ENCODE assay signal across 8 cellular contexts in genomic region chr13:33678906-33679657, GRCh38.
DNase-seq lines count a peak whose midpoint lies in the region; FAIRE-seq and TF ChIP-seq lines count a peak whose summit lies in the region.

No MANE protein-coding gene starts in this region.

- TF ChIP-seq CTCF in GM12865 (IDR thresholded peaks at IDR 0.05; ENCODE audit: insufficient read depth, low read depth, low read length, missing control alignments) (no peak), retinal pigment epithelial cell (conservative IDR thresholded peaks at IDR 0.05; ENCODE audit: low read depth, low read length) (no peak)

- peak; percentile 61 for FAIRE-seq in H54 (lab: Jason Lieb, UNC)

- TF ChIP-seq POLR2A in H54 (IDR thresholded peaks at IDR 0.05; ENCODE audit: low read depth, low read length), result no peak

- peak overlapping the region; percentile 82 for H3K4me3 ChIP-seq in GM12865 (ENCODE audit: low read depth, low read length)
- no peak overlapping the region for H3K4me3 ChIP-seq in retinal pigment epithelial cell (ENCODE audit: low read length)

- peak; percentile 96 for DNase-seq in GM12865 (ENCODE audit: low read depth)
- peak; percentile 38 for DNase-seq in H54 (ENCODE audit: insufficient read length, low spot score)
- DNase-seq in NCI-H146 (lab: John Stamatoyannopoulos, UW), result peak; percentile 64
- peak; percentile 69 for DNase-seq in activated T-cell treated with anti-CD3 and anti-CD28 coated beads for 24 hours (ENCODE audit: low read depth)
- DNase-seq in glomerular endothelial cell (ENCODE audit: extremely low read depth, low read depth, low spot score), result peak; percentile 80
- DNase-seq in retinal pigment epithelial cell (ENCODE audit: low read depth), result peak; percentile 35
- no peak for DNase-seq in EL
- no peak for DNase-seq in NCI-H774 (lab: John Stamatoyannopoulos, UW)

Comparison
In these comparisons a context has a peak if more than half of its experiments do, and no peak if none do; other contexts are left out.
1. DNase-seq: peak in GM12865 (single experiment), H54 (single experiment), NCI-H146 (single experiment), activated T-cell treated with anti-CD3 and anti-CD28 coated beads for 24 hours (single experiment), glomerular endothelial cell (single experiment) and retinal pigment epithelial cell (single experiment); none in EL (single experiment) and NCI-H774 (single experiment).